In genomic region chr17:82518826-82519810, GRCh38 we compare ENCODE assay signal across 1 cellular context.
TF ChIP-seq lines count a peak whose summit lies in the region.

Gene FOXK2 (plus strand): TSS chr17:82519732. CDS start chr17:82519889, 157 bp downstream.

TF ChIP-seq in HEK293, 187 proteins besides CTCF, POLR2A, EP300 and RAD21 (continued from another document):
- TF ChIP-seq KLF1 (tag by site-specific recombination; IDR thresholded peaks at IDR 0.05) (peak; percentile 18), ZSCAN16 (tag by site-specific recombination; IDR thresholded peaks at IDR 0.05) (no peak), ZNF394 (tag by site-specific recombination; IDR thresholded peaks at IDR 0.05; ENCODE audit: borderline replicate concordance) (no peak), MZF1 (tag by site-specific recombination; IDR thresholded peaks at IDR 0.05; ENCODE audit: borderline replicate concordance) (no peak), ZNF621 (tag by site-specific recombination; IDR thresholded peaks at IDR 0.05) (no peak), ZNF624 (tag by site-specific recombination; IDR thresholded peaks at IDR 0.05) (no peak), ZNF23 (tag by site-specific recombination; IDR thresholded peaks at IDR 0.05; ENCODE audit: borderline replicate concordance) (no peak), ZNF639 (tag by site-specific recombination; IDR thresholded peaks at IDR 0.05) (0 out of 2 replicates have a peak, but pooled peaks have one; percentile 19), ZNF311 (tag by site-specific recombination; IDR thresholded peaks at IDR 0.05; ENCODE audit: borderline replicate concordance) (no peak), PRDM1 (tag by site-specific recombination; IDR thresholded peaks at IDR 0.05) (no peak), ZNF26 (tag by site-specific recombination; IDR thresholded peaks at IDR 0.05) (no peak), ZNF148 (tag by site-specific recombination; IDR thresholded peaks at IDR 0.05; ENCODE audit: borderline replicate concordance) (no peak), ZSCAN18 (tag by site-specific recombination; IDR thresholded peaks at IDR 0.05) (no peak), ZNF155 (tag by site-specific recombination; IDR thresholded peaks at IDR 0.05) (no peak), ZNF555 (tag by site-specific recombination; conservative IDR thresholded peaks at IDR 0.05) (no peak), ZBTB8A (tag by site-specific recombination; IDR thresholded peaks at IDR 0.05) (peak; percentile 84), PRDM4 (tag by site-specific recombination; IDR thresholded peaks at IDR 0.05) (no peak), ZFP3 (tag by site-specific recombination; IDR thresholded peaks at IDR 0.05; ENCODE audit: low read depth) (no peak), ZNF792 (tag by site-specific recombination; IDR thresholded peaks at IDR 0.05) (no peak), ZNF548 (tag by site-specific recombination; IDR thresholded peaks at IDR 0.05) (0 out of 2 replicates have a peak, but pooled peaks have one; percentile 13), ZNF335 (tag by site-specific recombination; conservative IDR thresholded peaks at IDR 0.05) (peak; percentile 86), GLIS2 (tag by site-specific recombination; IDR thresholded peaks at IDR 0.05) (no peak), ZNF350 (tag by site-specific recombination; IDR thresholded peaks at IDR 0.05) (no peak), PRDM10 (tag by site-specific recombination; IDR thresholded peaks at IDR 0.05) (no peak), ZNF707 (tag by site-specific recombination; IDR thresholded peaks at IDR 0.05) (no peak), AEBP2 (tag by site-specific recombination; IDR thresholded peaks at IDR 0.05; ENCODE audit: borderline replicate concordance) (no peak), OSR2 (tag by site-specific recombination; IDR thresholded peaks at IDR 0.05) (0 out of 2 replicates have a peak, but pooled peaks have one; percentile 26), ZNF202 (tag by site-specific recombination; IDR thresholded peaks at IDR 0.05; ENCODE audit: borderline replicate concordance) (no peak), ZNF174 (tag by site-specific recombination; IDR thresholded peaks at IDR 0.05) (no peak), ZNF391 (tag by site-specific recombination; IDR thresholded peaks at IDR 0.05; ENCODE audit: borderline replicate concordance, low read depth) (no peak), ZNF585B (tag by site-specific recombination; IDR thresholded peaks at IDR 0.05) (no peak), ZNF654 (tag by site-specific recombination; IDR thresholded peaks at IDR 0.05; ENCODE audit: low read depth) (no peak), ZNF423 (tag by site-specific recombination; IDR thresholded peaks at IDR 0.05) (no peak), ZNF223 (tag by site-specific recombination; IDR thresholded peaks at IDR 0.05) (no peak), ZNF398 (tag by site-specific recombination; IDR thresholded peaks at IDR 0.05) (no peak), ZNF580 (tag by site-specific recombination; IDR thresholded peaks at IDR 0.05) (peak; percentile 68; the same call in 1 of the 2 replicates), ZNF776 (tag by site-specific recombination; IDR thresholded peaks at IDR 0.05; ENCODE audit: borderline replicate concordance) (no peak), SP2 (tag by site-specific recombination; IDR thresholded peaks at IDR 0.05) (peak; percentile 90), ZBTB44 (tag by site-specific recombination; IDR thresholded peaks at IDR 0.05) (peak; percentile 57; the same call in 1 of the 2 replicates), ZNF626 (tag by site-specific recombination; IDR thresholded peaks at IDR 0.05) (no peak; the same call in 1 of the 2 replicates)
